In genomic region chr3:187210555-187211327, GRCh38 we compare ENCODE assay signal across 9 cellular contexts. TPM values are rescaled to one million over a fixed set of nuclear protein-coding genes. Genes with fewer than 3 reads are reported as not detected.
DNase-seq lines count a peak whose midpoint lies in the region; ATAC-seq and TF ChIP-seq lines count a peak whose summit lies in the region.
"Had no signal": no experiment of that assay in that cellular context is flagged by ENCODE, and none has a peak within 500 bp of the region (broad histone marks: within the 10 kb centered on the region; RNA-seq: fewer than 3 reads in every experiment).

No MANE protein-coding gene starts in this region.

- peaks cover 13% of the 10 kb centered on the region for H3K36me3 Mint-ChIP-seq in HFFc6 (ENCODE audit: low read depth)

- H3K36me3 ChIP-seq in ascending aorta = no peaks in the 10 kb centered on the region
- H3K36me3 ChIP-seq in left lung = no peaks in the 10 kb centered on the region

- peak overlapping the region; percentile 13; the same call in 1 of the 2 replicates for H3K4me3 Mint-ChIP-seq in HFFc6

- peak; percentile 45 for DNase-seq in COLO829 (ENCODE audit: low spot score)
- peak; percentile 55 for DNase-seq in HFFc6
- DNase-seq in ascending aorta (ENCODE audit: low spot score in 2 of 2) = peak in 1 of 2 donors; percentile 79
- no peak for DNase-seq in left lung
- DNase-seq in NCI-H82 (lab: John Stamatoyannopoulos, UW) = no peak
- DNase-seq in NCI-H146 treated with DMSO at 0.1 percent for 48 hours (lab: John Stamatoyannopoulos, UW; ENCODE audit: unreplicated experiment) = no peak
- no peak for DNase-seq in NCI-H1417 treated with DMSO at 0.1 percent for 48 hours (lab: John Stamatoyannopoulos, UW)

- ATAC-seq in left lung = peak; percentile 24
- no peak for ATAC-seq in GM19023 (IDR thresholded peaks at IDR 0.05; ENCODE audit: unreplicated experiment)

- H3K27ac Mint-ChIP-seq in HFFc6 = peak overlapping the region; percentile 37; the same call in 1 of the 2 replicates

- TF ChIP-seq CTCF in HFFc6 (IDR thresholded peaks at IDR 0.05) (no peak), ascending aorta (IDR thresholded peaks at IDR 0.05) (no peak), left lung (IDR thresholded peaks at IDR 0.05) (no peak)

- H3K27ac ChIP-seq in ascending aorta = peak overlapping the region; percentile 80 to 93
- peak overlapping the region in 1 of 2 donors; percentile 27 for H3K27ac ChIP-seq in left lung

- H3K27me3 ChIP-seq in ascending aorta (no peaks in the 10 kb centered on the region), left lung (no peaks in the 10 kb centered on the region)

- H3K27me3 Mint-ChIP-seq in HFFc6 (ENCODE audit: insufficient read depth) = no peaks in the 10 kb centered on the region; the same call in 1 of the 2 replicates

- H3K9me3 ChIP-seq in ascending aorta = no peaks in the 10 kb centered on the region
- H3K9me3 ChIP-seq in left lung = peaks cover 0 to 4% of the 10 kb centered on the region in 2 donors

- peaks cover 11% of the 10 kb centered on the region for H3K9me3 Mint-ChIP-seq in HFFc6

- H3K4me1 Mint-ChIP-seq in HFFc6 (ENCODE audit: low read depth) = peaks cover 57% of the 10 kb centered on the region

- intact Hi-C loops in ascending aorta (cut with DNase I) (loop anchor here (2.0 to 5.0 kb wide), 2 partner anchors 16 to 38 kb away; no protein-coding TSS in a partner anchor), left lung (cut with DNase I) (no loop called here)

- H3K4me1 ChIP-seq in ascending aorta = peaks cover 12 to 44% of the 10 kb centered on the region in 2 donors
- H3K4me1 ChIP-seq in left lung = peaks cover 0 to 4% of the 10 kb centered on the region in 2 donors

- H3K4me3 ChIP-seq in ascending aorta (no peak overlapping the region), left lung (no peak overlapping the region)

RNA-seq across cellular contexts. Expression of gene RTP1, which starts 13.5 kb away (rescaled TPM):
- not detected for total RNA-seq in HFFc6 (2021; fragmentation: NEBNext Ultra II Directional; extraction: Animal tissue kit (Norgen Biotek cat#: 25700))
- total RNA-seq in ascending aorta (not detected), left lung (not detected)
- total RNA-seq: skeletal muscle tissue had no signal

Comparison
In these comparisons a context has a peak if more than half of its experiments do, and no peak if none do; other contexts are left out.
1. DNase-seq: peak in COLO829 (single experiment) and HFFc6 (single experiment); none in left lung (0 of 2), NCI-H82 (single experiment), NCI-H146 treated with DMSO at 0.1 percent for 48 hours (single experiment) and NCI-H1417 treated with DMSO at 0.1 percent for 48 hours (single experiment).